8 cellular contexts compared by ENCODE assay signal in genomic region chr11:12673601-12673923, GRCh38. TPM values are rescaled to one million over a fixed set of nuclear protein-coding genes. Genes with fewer than 3 reads are reported as not detected.
DNase-seq lines count a peak whose midpoint lies in the region; ATAC-seq and TF ChIP-seq lines count a peak whose summit lies in the region.

No MANE protein-coding gene starts in this region.

- H3K27me3 ChIP-seq in A673 (replicated peaks; ENCODE audit: insufficient read depth, low read depth, low read length, poor library complexity) (no peaks in the 10 kb centered on the region), H9 (ENCODE audit: insufficient read depth, low read length) (no peaks in the 10 kb centered on the region; the same call in 1 of the 2 replicates), liver (ENCODE audit: control insufficient read depth in 4 of 4, insufficient read depth in 4 of 4, low read length in 3 of 4) (no peaks in the 10 kb centered on the region), upper lobe of left lung (no peaks in the 10 kb centered on the region)

- H3K27ac Mint-ChIP-seq in H9 = peak overlapping the region in 1 of 3 experiments; percentile 13; a peak in 1 of 7 replicates
- peak overlapping the region; percentile 32 for H3K27ac Mint-ChIP-seq in activated naive CD8-positive, alpha-beta T cell treated with anti-CD3 and anti-CD28 coated beads, Interleukin-2, amount 50 U/mL, for 24 hours

- H3K36me3 ChIP-seq in A673 (ENCODE audit: insufficient read depth, low read length, poor library complexity, severe bottlenecking) (no peaks in the 10 kb centered on the region), liver (ENCODE audit: control insufficient read depth in 4 of 4, insufficient read depth in 3 of 4, low read depth in 1 of 4, low read length in 3 of 4) (no peaks in the 10 kb centered on the region), upper lobe of left lung (no peaks in the 10 kb centered on the region)

- peak overlapping the region; percentile 68 to 79 for H3K4me3 Mint-ChIP-seq in H9
- H3K4me3 Mint-ChIP-seq in activated naive CD8-positive, alpha-beta T cell treated with anti-CD3 and anti-CD28 coated beads, Interleukin-2, amount 50 U/mL, for 24 hours = peak overlapping the region; percentile 72

- peaks cover 8% of the 10 kb centered on the region for H3K23me2 ChIP-seq in H9 (ENCODE audit: insufficient read length, low read depth, low read length, poor library complexity, severe bottlenecking)

- H3K27ac ChIP-seq in A673 (ENCODE audit: low read depth, low read length, poor library complexity, severe bottlenecking) = peak overlapping the region; percentile 90
- H3K27ac ChIP-seq in H9 (ENCODE audit: insufficient read length, low read depth, low read length) = no peak overlapping the region
- H3K27ac ChIP-seq in liver (ENCODE audit: low read depth in 1 of 2, low read length in 2 of 2) = peak overlapping the region; percentile 87 to 97
- H3K27ac ChIP-seq in upper lobe of left lung = peak overlapping the region; percentile 92 to 98 (median 96)

- H3K18ac ChIP-seq in H9 (ENCODE audit: insufficient read length, low read depth, low read length) = peak overlapping the region; percentile 98

- peak overlapping the region; percentile 75 for H3K4me2 ChIP-seq in H9 (ENCODE audit: insufficient read depth, insufficient read length, low read length)

- intact Hi-C loops in A673 (cut with micrococcal nuclease; ENCODE audit: unreplicated experiment) = loop anchor here (5.0 to 10.0 kb wide), 4 partner anchors 76 to 259 kb away; no protein-coding TSS in a partner anchor

- H2AK5ac ChIP-seq in H9 (ENCODE audit: insufficient read length, low read length) = no peak overlapping the region

- no peak overlapping the region for H3T11ph ChIP-seq in H9 (ENCODE audit: low read length)

- H4K91ac ChIP-seq in H9 (ENCODE audit: insufficient read length, low read depth, low read length) = no peak overlapping the region

- no peak overlapping the region; the same call in 1 of the 2 replicates for H2BK15ac ChIP-seq in H9 (ENCODE audit: low read depth, low read length)

- WGBS in H9 (ENCODE audit: extremely low coverage, insufficient read length, low lambda C conversion rate) = no CpG with 5 or more reads among the region's 12 CpGs
- WGBS in liver = 2% methylated on average over 12 of the region's 12 CpGs
- 5 to 9% methylated on average over 12 of the region's 12 CpGs for WGBS in upper lobe of left lung, 2 donors

- TF ChIP-seq EP300 in upper lobe of left lung (IDR thresholded peaks at IDR 0.05) = no peak

- H3K9me3 ChIP-seq in A673 (ENCODE audit: low read depth, low read length, poor library complexity, severe bottlenecking) (no peaks in the 10 kb centered on the region), H9 (ENCODE audit: control insufficient read depth, low read depth, low read length) (no peaks in the 10 kb centered on the region), liver (ENCODE audit: control insufficient read depth in 4 of 4, low read length in 3 of 4) (no peaks in the 10 kb centered on the region), upper lobe of left lung (no peaks in the 10 kb centered on the region)

- no peak overlapping the region for H3K56ac ChIP-seq in H9 (ENCODE audit: insufficient read length, low read depth, low read length)

- H2BK5ac ChIP-seq in H9 (ENCODE audit: insufficient read length, low read length) = no peak overlapping the region

- no peak overlapping the region for H4K5ac ChIP-seq in H9 (ENCODE audit: insufficient read length, low read depth, low read length)

- CTCF ChIA-PET in A673 (lab: Charles Lee) = no interaction called here

- no peaks in the 10 kb centered on the region for H3K79me1 ChIP-seq in H9 (ENCODE audit: insufficient read depth, low read depth, low read length, poor library complexity, severe bottlenecking)

- peaks cover 19% of the 10 kb centered on the region for H3K27me3 Mint-ChIP-seq in H9 (ENCODE audit: low read depth)
- peaks cover 67% of the 10 kb centered on the region for H3K27me3 Mint-ChIP-seq in activated naive CD8-positive, alpha-beta T cell treated with anti-CD3 and anti-CD28 coated beads, Interleukin-2, amount 50 U/mL, for 24 hours

- H2AFZ ChIP-seq in H9 (ENCODE audit: low read length) = no peak overlapping the region

- in situ Hi-C loops in GM13976 (cut with MboI; ENCODE audit: low sequenced_read_pairs, unreplicated experiment) = no loop called here

- POLR2A ChIA-PET in A673 (lab: Charles Lee; ENCODE audit: low non-redundant PET) = no interaction called here

- H3K23ac ChIP-seq in H9 (ENCODE audit: insufficient read length, low read depth, low read length) = no peak overlapping the region

- H2BK12ac ChIP-seq in H9 (ENCODE audit: insufficient read length, low read depth, low read length) = no peak overlapping the region

- peaks cover 0 to 2% of the 10 kb centered on the region in 2 experiments; a peak in 1 of 5 replicates for H3K9me3 Mint-ChIP-seq in H9
- no peaks in the 10 kb centered on the region for H3K9me3 Mint-ChIP-seq in activated naive CD8-positive, alpha-beta T cell treated with anti-CD3 and anti-CD28 coated beads, Interleukin-2, amount 50 U/mL, for 24 hours

- no peak for DNase-seq in A673 (ENCODE audit: low spot score)
- DNase-seq in H9 = no peak
- no peak for DNase-seq in activated naive CD8-positive, alpha-beta T cell treated with anti-CD3 and anti-CD28 coated beads, Interleukin-2, amount 50 U/mL, for 24 hours
- no peak for DNase-seq in upper lobe of left lung
- no peak for DNase-seq in GM13976 (ENCODE audit: low spot score)
- no peak for DNase-seq in omental fat pad (ENCODE audit: low spot score)
- DNase-seq in NCI-H2107 treated with DMSO at 0.1 percent for 48 hours (lab: John Stamatoyannopoulos, UW; ENCODE audit: unreplicated experiment) = no peak

- no peak for TF ChIP-seq CTCF in A673 (conservative IDR thresholded peaks at IDR 0.05; ENCODE audit: low read depth, low read length)
- no peak for TF ChIP-seq CTCF in H9 (conservative IDR thresholded peaks at IDR 0.05)
- TF ChIP-seq CTCF in liver (IDR thresholded peaks at IDR 0.05; ENCODE audit: low read depth, low read length, missing input control) = no peak
- TF ChIP-seq CTCF in upper lobe of left lung (IDR thresholded peaks at IDR 0.05) = no peak
- TF ChIP-seq CTCF in GM13976 (IDR thresholded peaks at IDR 0.05; ENCODE audit: borderline replicate concordance, control extremely low read depth, extremely low read depth, insufficient read depth, missing control alignments) = no peak
- no peak for TF ChIP-seq CTCF in omental fat pad (IDR thresholded peaks at IDR 0.05)

- H4K20me1 ChIP-seq in H9 (ENCODE audit: control insufficient read depth, insufficient read depth, insufficient read length) = no peaks in the 10 kb centered on the region

- TSS peak; percentile 91 for BruUV-seq in A673 (replicated peaks; lab: Mats Ljungman, UMichigan)

- H3K4ac ChIP-seq in H9 (ENCODE audit: low read depth, low read length) = no peak overlapping the region

- no peak for TF ChIP-seq POLR2A in upper lobe of left lung (IDR thresholded peaks at IDR 0.05)

- no peak for ATAC-seq in activated naive CD8-positive, alpha-beta T cell treated with anti-CD3 and anti-CD28 coated beads, Interleukin-2, amount 50 U/mL, for 24 hours
- no peak for ATAC-seq in upper lobe of left lung (ENCODE audit: low FRiP score in 2 of 2)
- no peak for ATAC-seq in omental fat pad (ENCODE audit: low FRiP score)

- H2BK20ac ChIP-seq in H9 (ENCODE audit: low read depth, low read length, poor library complexity, severe bottlenecking) = no peak overlapping the region

- peak overlapping the region; percentile 94 for H3K14ac ChIP-seq in H9 (ENCODE audit: insufficient read depth, low read length)

- peaks cover 8% of the 10 kb centered on the region for H3K79me2 ChIP-seq in H9 (ENCODE audit: insufficient read depth, low read length)

- no peak overlapping the region for H2BK120ac ChIP-seq in H9 (ENCODE audit: low read depth, low read length, poor library complexity, severe bottlenecking)

- TF ChIP-seq RAD21 in liver (IDR thresholded peaks at IDR 0.05) = no peak

- peaks cover 2 to 10% (median 3%) of the 10 kb centered on the region in 3 experiments; a peak in 6 of 7 replicates for H3K36me3 Mint-ChIP-seq in H9 (ENCODE audit: insufficient read depth in 1 of 3, low read depth in 3 of 3)
- no peaks in the 10 kb centered on the region for H3K36me3 Mint-ChIP-seq in activated naive CD8-positive, alpha-beta T cell treated with anti-CD3 and anti-CD28 coated beads, Interleukin-2, amount 50 U/mL, for 24 hours (ENCODE audit: low read depth)

- H3K9ac ChIP-seq in H9 (ENCODE audit: extremely low read depth, insufficient read length, low read length) = peak overlapping the region; percentile 86
- H3K9ac ChIP-seq in liver (ENCODE audit: low read depth in 1 of 2, low read length in 2 of 2) = peak overlapping the region; percentile 77 to 97

- H3K4me1 ChIP-seq in A673 (ENCODE audit: insufficient read depth, low read length, poor library complexity, severe bottlenecking) = peaks cover 18% of the 10 kb centered on the region
- no peaks in the 10 kb centered on the region for H3K4me1 ChIP-seq in H9 (ENCODE audit: insufficient read depth, low read length)
- H3K4me1 ChIP-seq in liver (ENCODE audit: control insufficient read depth in 4 of 4, insufficient read depth in 4 of 4, low read length in 3 of 4) = peaks cover 2 to 24% (median 11%) of the 10 kb centered on the region in 4 donors
- peaks cover 9 to 32% (median 16%) of the 10 kb centered on the region in 4 donors for H3K4me1 ChIP-seq in upper lobe of left lung

- H3K4me1 Mint-ChIP-seq in H9 = peaks cover 31 to 39% of the 10 kb centered on the region in 2 experiments
- H3K4me1 Mint-ChIP-seq in activated naive CD8-positive, alpha-beta T cell treated with anti-CD3 and anti-CD28 coated beads, Interleukin-2, amount 50 U/mL, for 24 hours = peaks cover 9% of the 10 kb centered on the region

- peak overlapping the region; percentile 85 for H3K4me3 ChIP-seq in A673 (ENCODE audit: low read depth, low read length, poor library complexity, severe bottlenecking)
- peak overlapping the region; percentile 85 to 98 (median 96) for H3K4me3 ChIP-seq in liver (ENCODE audit: low read depth in 1 of 3, low read length in 3 of 3)
- H3K4me3 ChIP-seq in upper lobe of left lung = peak overlapping the region; percentile 54 to 85 (median 76)

- H4K8ac ChIP-seq in H9 (replicated peaks; ENCODE audit: insufficient read length, low read depth, low read length) = no peak overlapping the region

TF ChIP-seq in liver, 16 proteins besides CTCF, POLR2A, EP300 and RAD21 (continues in another document):
- TF ChIP-seq SP1 (IDR thresholded peaks at IDR 0.05) = no peak

RNA-seq across cellular contexts. Expression of gene TEAD1, which starts 0.7 kb away (rescaled TPM):
- total RNA-seq in A673 (2021) (74.6 and 81.8 TPM in 2 replicates), H9 (2021) (75.1 and 76.8 TPM in 2 replicates), liver (10 to 100 TPM in 1 of 2 donors, 1 to 10 TPM in 1; 9.1 to 38.4 TPM), upper lobe of left lung (100 to 1,000 TPM in 2 of 6 donors, 10 to 100 TPM in 4; 53.5 to 141 (median 80.2) TPM), omental fat pad (100 to 1,000 TPM in 2 of 4 donors, 10 to 100 TPM in 2; 81.7 to 123 (median 103) TPM)
- 10 to 100 TPM; 10.7 TPM for polyA plus RNA-seq in liver
